In the genomic region with DNA sequence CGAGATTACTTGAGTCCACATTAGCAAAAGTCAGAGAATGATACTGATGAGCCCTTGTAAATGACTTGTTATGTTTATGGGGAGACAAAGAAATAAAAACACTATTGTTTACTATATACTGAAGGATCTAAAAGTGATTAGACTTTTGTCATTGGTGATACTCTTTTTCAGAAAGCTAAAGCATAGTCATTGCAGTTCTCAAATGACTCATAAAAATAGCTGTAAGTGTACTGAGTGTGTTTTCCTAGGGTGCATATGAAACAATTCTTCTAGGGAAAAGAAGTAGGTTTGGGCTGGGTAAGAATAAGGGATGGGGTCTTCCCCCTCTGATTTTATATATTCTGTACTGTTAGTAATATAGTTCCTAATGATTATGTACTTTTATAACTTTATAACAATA, we compare ENCODE assay signal across 17 cellular contexts. TPM values are rescaled to one million over a fixed set of nuclear protein-coding genes. Genes with fewer than 3 reads are reported as not detected.
"Had no signal": no experiment of that assay in that cellular context is flagged by ENCODE, and none has a peak within 500 bp of the region (broad histone marks: within the 10 kb centered on the region; RNA-seq: fewer than 3 reads in every experiment).

No MANE protein-coding gene starts in this region.

- H3K4me3 Mint-ChIP-seq: activated CD4-positive, alpha-beta memory T cell treated with anti-CD3 and anti-CD28 coated beads for 36 hours; nephron; stimulated activated naive CD8-positive, alpha-beta T cell treated with anti-CD3 and anti-CD28 coated beads, Interleukin-15, Interleukin-2, amounts not matched to agents 100 ng/mL and 50 ng/mL, for 24 hours; T-helper 1 cell treated with Interleukin-12 subunit alpha and Interleukin-12 subunit beta and Interleukin-4 antibody, amounts not matched to agents 30 μg/mL and 1 μg/mL, for 36 hours had no signal

- H3K27me3 Mint-ChIP-seq: activated CD4-positive, alpha-beta memory T cell treated with anti-CD3 and anti-CD28 coated beads for 36 hours; progenitor cell of endocrine pancreas; stimulated activated naive CD8-positive, alpha-beta T cell treated with anti-CD3 and anti-CD28 coated beads, Interleukin-15, Interleukin-2, amounts not matched to agents 100 ng/mL and 50 ng/mL, for 24 hours had no signal

- ATAC-seq: left lobe of liver had no signal

- H3K9me3 Mint-ChIP-seq: activated CD4-positive, alpha-beta memory T cell treated with anti-CD3 and anti-CD28 coated beads for 36 hours; nephron; stimulated activated naive CD8-positive, alpha-beta T cell treated with anti-CD3 and anti-CD28 coated beads, Interleukin-15, Interleukin-2, amounts not matched to agents 100 ng/mL and 50 ng/mL, for 24 hours; T-helper 1 cell treated with Interleukin-12 subunit alpha and Interleukin-12 subunit beta and Interleukin-4 antibody, amounts not matched to agents 30 μg/mL and 1 μg/mL, for 36 hours had no signal

- H3K27ac Mint-ChIP-seq: activated CD4-positive, alpha-beta memory T cell treated with anti-CD3 and anti-CD28 coated beads for 36 hours; nephron; progenitor cell of endocrine pancreas; stimulated activated naive CD8-positive, alpha-beta T cell treated with anti-CD3 and anti-CD28 coated beads, Interleukin-15, Interleukin-2, amounts not matched to agents 100 ng/mL and 50 ng/mL, for 24 hours; T-helper 1 cell treated with Interleukin-12 subunit alpha and Interleukin-12 subunit beta and Interleukin-4 antibody, amounts not matched to agents 30 μg/mL and 1 μg/mL, for 36 hours had no signal

- DNase-seq: activated CD4-positive, alpha-beta memory T cell treated with anti-CD3 and anti-CD28 coated beads for 36 hours; activated naive CD4-positive, alpha-beta T cell treated with anti-CD3 and anti-CD28 coated beads, Interleukin-2, amount 50 U/mL, for 16 hours; activated T-cell treated with anti-CD3 and anti-CD28 coated beads for 4 hours; amniotic stem cell; dermis blood vessel endothelial cell; effector memory CD4-positive, alpha-beta T cell; foreskin fibroblast; midbrain; occipital lobe; stimulated activated CD4-positive, alpha-beta T cell treated with anti-CD3 and anti-CD28 coated beads, Interleukin-2, amount 100 ng/mL, for 24 hours; transverse colon; uterus had no signal

RNA-seq across cellular contexts. Expression of a gene that starts 53.3 kb away (rescaled TPM):
- total RNA-seq: occipital lobe, progenitor cell of endocrine pancreas had no signal
